1 cellular context compared by ENCODE assay signal in genomic region chr17:43175213-43176118, GRCh38.
TF ChIP-seq lines count a peak whose summit lies in the region.

No MANE protein-coding gene starts in this region.

TF ChIP-seq in GM23338, 12 proteins besides CTCF, POLR2A, EP300 and RAD21 (continued from another document):
- TF ChIP-seq STAT1 (IDR thresholded peaks at IDR 0.05; ENCODE audit: unreplicated experiment) (no peak), EZH2 (IDR thresholded peaks at IDR 0.05; ENCODE audit: low read depth, unreplicated experiment) (no peak), EZH2phosphoT487 (IDR thresholded peaks at IDR 0.05; ENCODE audit: unreplicated experiment) (no peak)
